In the genomic region with DNA sequence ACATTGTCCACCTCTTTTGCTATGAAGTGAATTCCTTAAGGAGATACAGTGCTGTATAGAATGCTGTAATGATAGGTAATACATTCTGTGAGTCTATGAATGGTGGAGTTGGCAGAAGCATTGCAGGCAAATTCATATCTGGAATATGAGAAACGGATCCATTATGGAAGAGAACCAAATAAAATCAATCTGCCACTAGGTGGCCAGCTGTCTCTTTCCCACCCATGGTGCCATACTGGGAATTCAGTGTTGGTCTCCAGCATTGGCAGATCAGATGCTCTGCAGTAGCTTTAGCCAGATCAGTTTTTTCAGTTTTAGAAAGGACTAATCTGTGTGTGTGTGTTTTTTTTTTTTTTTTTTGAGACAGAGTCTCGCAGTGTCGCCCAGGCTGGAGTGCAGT, we compare ENCODE assay signal across 10 cellular contexts. TPM values are rescaled to one million over a fixed set of nuclear protein-coding genes. Genes with fewer than 3 reads are reported as not detected.
DNase-seq lines count a peak whose midpoint lies in the region; ATAC-seq, FAIRE-seq and TF ChIP-seq lines count a peak whose summit lies in the region.
"Had no signal": no experiment of that assay in that cellular context is flagged by ENCODE, and none has a peak within 500 bp of the region (broad histone marks: within the 10 kb centered on the region; RNA-seq: fewer than 3 reads in every experiment).

No MANE protein-coding gene starts in this region.

- POLR2A ChIA-PET in WTC11 (lab: Charles Lee): interaction anchor here (0.7 kb wide), 1 partner anchor 1234 kb away, joined by 5 read pairs; no protein-coding TSS in a partner anchor

- TF ChIP-seq CTCF in WTC11 (IDR thresholded peaks at IDR 0.05) (no peak), lower lobe of right lung (IDR thresholded peaks at IDR 0.05) (no peak)

- CTCF ChIA-PET in WTC11 (lab: Charles Lee): interaction anchor here (0.6 to 2.3 kb wide), 17 partner anchors 9 to 593 kb away, joined by 3 to 15 read pairs (median 3); no protein-coding TSS in a partner anchor

- peak; percentile 67 for ATAC-seq in WTC11
- no peak for ATAC-seq in lower lobe of right lung
- ATAC-seq in HG03175 (IDR thresholded peaks at IDR 0.05; ENCODE audit: unreplicated experiment): no peak
- no peak for ATAC-seq in GM18517 (IDR thresholded peaks at IDR 0.05; ENCODE audit: unreplicated experiment)

- no peaks in the 10 kb centered on the region for H3K36me3 Mint-ChIP-seq in WTC11

- H3K27me3 ChIP-seq in lower lobe of right lung (ENCODE audit: low read depth): no peaks in the 10 kb centered on the region
- H3K27me3 ChIP-seq: adrenal gland, heart left ventricle had no signal

- H3K4me3 Mint-ChIP-seq in WTC11: no peak overlapping the region
- H3K4me3 Mint-ChIP-seq: activated CD4-positive, alpha-beta T cell treated with anti-CD3 and anti-CD28 coated beads, Interleukin-2, amount 10 ng/mL, durations not matched to agents 7 days and 5 days had no signal

- no peak overlapping the region for H3K4me3 ChIP-seq in lower lobe of right lung
- H3K4me3 ChIP-seq: adrenal gland, heart left ventricle had no signal

- H3K9me3 ChIP-seq in lower lobe of right lung: no peaks in the 10 kb centered on the region
- H3K9me3 ChIP-seq: adrenal gland, heart left ventricle had no signal

- H3K27ac ChIP-seq in lower lobe of right lung: no peak overlapping the region
- H3K27ac ChIP-seq: adrenal gland, heart left ventricle had no signal

- no peak for FAIRE-seq in HTR-8/SVneo (lab: Jason Lieb, UNC)

- H3K27ac Mint-ChIP-seq in WTC11: no peak overlapping the region
- H3K27ac Mint-ChIP-seq: activated CD4-positive, alpha-beta T cell treated with anti-CD3 and anti-CD28 coated beads, Interleukin-2, amount 10 ng/mL, durations not matched to agents 7 days and 5 days had no signal

- peaks cover 5% of the 10 kb centered on the region for H3K36me3 ChIP-seq in lower lobe of right lung
- H3K36me3 ChIP-seq: adrenal gland had no signal

- intact Hi-C loops in lower lobe of right lung (cut with DNase I): no loop called here

- H3K9me3 Mint-ChIP-seq in WTC11: no peaks in the 10 kb centered on the region
- H3K9me3 Mint-ChIP-seq: activated CD4-positive, alpha-beta T cell treated with anti-CD3 and anti-CD28 coated beads, Interleukin-2, amount 10 ng/mL, durations not matched to agents 7 days and 5 days had no signal

- H3K4me1 ChIP-seq in lower lobe of right lung: peaks cover 34% of the 10 kb centered on the region

- DNase-seq in EH (ENCODE audit: low read depth) (peak; percentile 18), HTR-8/SVneo (ENCODE audit: insufficient read length, low spot score) (peak; percentile 3), WTC11 (ENCODE audit: low spot score) (no peak), myocyte (ENCODE audit: low read depth) (peak; percentile 31), lower lobe of right lung (no peak)
- DNase-seq: activated CD4-positive, alpha-beta T cell treated with anti-CD3 and anti-CD28 coated beads, Interleukin-2, amount 10 ng/mL, durations not matched to agents 7 days and 5 days; adrenal gland; heart left ventricle had no signal

- H3K4me1 Mint-ChIP-seq in WTC11: peaks cover 6% of the 10 kb centered on the region

- no peaks in the 10 kb centered on the region for H3K27me3 Mint-ChIP-seq in WTC11 (ENCODE audit: low read depth)
- H3K27me3 Mint-ChIP-seq: activated CD4-positive, alpha-beta T cell treated with anti-CD3 and anti-CD28 coated beads, Interleukin-2, amount 10 ng/mL, durations not matched to agents 7 days and 5 days had no signal

TF ChIP-seq in WTC11, 78 proteins besides CTCF, POLR2A, EP300 and RAD21 (continues in another document):
- TF ChIP-seq NR1H2 (CRISPR knock-in tag; IDR thresholded peaks at IDR 0.05) (no peak), NFE2L1 (CRISPR knock-in tag; IDR thresholded peaks at IDR 0.05) (no peak), ZNF396 (CRISPR knock-in tag; IDR thresholded peaks at IDR 0.05; ENCODE audit: borderline replicate concordance) (no peak), FOXJ3 (CRISPR knock-in tag; IDR thresholded peaks at IDR 0.05; ENCODE audit: borderline replicate concordance) (no peak), ZNF219 (CRISPR knock-in tag; IDR thresholded peaks at IDR 0.05; ENCODE audit: borderline replicate concordance) (no peak), JUN (CRISPR knock-in tag; IDR thresholded peaks at IDR 0.05) (no peak)
- TF ChIP-seq, protein P1, sequence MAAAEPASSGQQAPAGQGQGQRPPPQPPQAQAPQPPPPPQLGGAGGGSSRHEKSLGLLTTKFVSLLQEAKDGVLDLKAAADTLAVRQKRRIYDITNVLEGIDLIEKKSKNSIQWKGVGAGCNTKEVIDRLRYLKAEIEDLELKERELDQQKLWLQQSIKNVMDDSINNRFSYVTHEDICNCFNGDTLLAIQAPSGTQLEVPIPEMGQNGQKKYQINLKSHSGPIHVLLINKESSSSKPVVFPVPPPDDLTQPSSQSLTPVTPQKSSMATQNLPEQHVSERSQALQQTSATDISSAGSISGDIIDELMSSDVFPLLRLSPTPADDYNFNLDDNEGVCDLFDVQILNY (CRISPR knock-in tag; IDR thresholded peaks at IDR 0.05): no peak
- TF ChIP-seq, protein P2, sequence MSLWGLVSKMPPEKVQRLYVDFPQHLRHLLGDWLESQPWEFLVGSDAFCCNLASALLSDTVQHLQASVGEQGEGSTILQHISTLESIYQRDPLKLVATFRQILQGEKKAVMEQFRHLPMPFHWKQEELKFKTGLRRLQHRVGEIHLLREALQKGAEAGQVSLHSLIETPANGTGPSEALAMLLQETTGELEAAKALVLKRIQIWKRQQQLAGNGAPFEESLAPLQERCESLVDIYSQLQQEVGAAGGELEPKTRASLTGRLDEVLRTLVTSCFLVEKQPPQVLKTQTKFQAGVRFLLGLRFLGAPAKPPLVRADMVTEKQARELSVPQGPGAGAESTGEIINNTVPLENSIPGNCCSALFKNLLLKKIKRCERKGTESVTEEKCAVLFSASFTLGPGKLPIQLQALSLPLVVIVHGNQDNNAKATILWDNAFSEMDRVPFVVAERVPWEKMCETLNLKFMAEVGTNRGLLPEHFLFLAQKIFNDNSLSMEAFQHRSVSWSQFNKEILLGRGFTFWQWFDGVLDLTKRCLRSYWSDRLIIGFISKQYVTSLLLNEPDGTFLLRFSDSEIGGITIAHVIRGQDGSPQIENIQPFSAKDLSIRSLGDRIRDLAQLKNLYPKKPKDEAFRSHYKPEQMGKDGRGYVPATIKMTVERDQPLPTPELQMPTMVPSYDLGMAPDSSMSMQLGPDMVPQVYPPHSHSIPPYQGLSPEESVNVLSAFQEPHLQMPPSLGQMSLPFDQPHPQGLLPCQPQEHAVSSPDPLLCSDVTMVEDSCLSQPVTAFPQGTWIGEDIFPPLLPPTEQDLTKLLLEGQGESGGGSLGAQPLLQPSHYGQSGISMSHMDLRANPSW (CRISPR knock-in tag; conservative IDR thresholded peaks at IDR 0.05; ENCODE audit: low read depth): no peak
- TF ChIP-seq, protein P3, sequence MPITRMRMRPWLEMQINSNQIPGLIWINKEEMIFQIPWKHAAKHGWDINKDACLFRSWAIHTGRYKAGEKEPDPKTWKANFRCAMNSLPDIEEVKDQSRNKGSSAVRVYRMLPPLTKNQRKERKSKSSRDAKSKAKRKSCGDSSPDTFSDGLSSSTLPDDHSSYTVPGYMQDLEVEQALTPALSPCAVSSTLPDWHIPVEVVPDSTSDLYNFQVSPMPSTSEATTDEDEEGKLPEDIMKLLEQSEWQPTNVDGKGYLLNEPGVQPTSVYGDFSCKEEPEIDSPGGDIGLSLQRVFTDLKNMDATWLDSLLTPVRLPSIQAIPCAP (CRISPR knock-in tag; IDR thresholded peaks at IDR 0.05): no peak
- TF ChIP-seq, protein P4, sequence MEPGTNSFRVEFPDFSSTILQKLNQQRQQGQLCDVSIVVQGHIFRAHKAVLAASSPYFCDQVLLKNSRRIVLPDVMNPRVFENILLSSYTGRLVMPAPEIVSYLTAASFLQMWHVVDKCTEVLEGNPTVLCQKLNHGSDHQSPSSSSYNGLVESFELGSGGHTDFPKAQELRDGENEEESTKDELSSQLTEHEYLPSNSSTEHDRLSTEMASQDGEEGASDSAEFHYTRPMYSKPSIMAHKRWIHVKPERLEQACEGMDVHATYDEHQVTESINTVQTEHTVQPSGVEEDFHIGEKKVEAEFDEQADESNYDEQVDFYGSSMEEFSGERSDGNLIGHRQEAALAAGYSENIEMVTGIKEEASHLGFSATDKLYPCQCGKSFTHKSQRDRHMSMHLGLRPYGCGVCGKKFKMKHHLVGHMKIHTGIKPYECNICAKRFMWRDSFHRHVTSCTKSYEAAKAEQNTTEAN (CRISPR knock-in tag; IDR thresholded peaks at IDR 0.05): no peak
- TF ChIP-seq, protein P5, sequence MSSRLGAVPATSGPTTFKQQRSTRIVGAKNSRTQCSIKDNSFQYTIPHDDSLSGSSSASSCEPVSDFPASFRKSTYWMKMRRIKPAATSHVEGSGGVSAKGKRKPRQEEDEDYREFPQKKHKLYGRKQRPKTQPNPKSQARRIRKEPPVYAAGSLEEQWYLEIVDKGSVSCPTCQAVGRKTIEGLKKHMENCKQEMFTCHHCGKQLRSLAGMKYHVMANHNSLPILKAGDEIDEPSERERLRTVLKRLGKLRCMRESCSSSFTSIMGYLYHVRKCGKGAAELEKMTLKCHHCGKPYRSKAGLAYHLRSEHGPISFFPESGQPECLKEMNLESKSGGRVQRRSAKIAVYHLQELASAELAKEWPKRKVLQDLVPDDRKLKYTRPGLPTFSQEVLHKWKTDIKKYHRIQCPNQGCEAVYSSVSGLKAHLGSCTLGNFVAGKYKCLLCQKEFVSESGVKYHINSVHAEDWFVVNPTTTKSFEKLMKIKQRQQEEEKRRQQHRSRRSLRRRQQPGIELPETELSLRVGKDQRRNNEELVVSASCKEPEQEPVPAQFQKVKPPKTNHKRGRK (CRISPR knock-in tag; IDR thresholded peaks at IDR 0.05; ENCODE audit: borderline replicate concordance): no peak
- TF ChIP-seq, protein P6, sequence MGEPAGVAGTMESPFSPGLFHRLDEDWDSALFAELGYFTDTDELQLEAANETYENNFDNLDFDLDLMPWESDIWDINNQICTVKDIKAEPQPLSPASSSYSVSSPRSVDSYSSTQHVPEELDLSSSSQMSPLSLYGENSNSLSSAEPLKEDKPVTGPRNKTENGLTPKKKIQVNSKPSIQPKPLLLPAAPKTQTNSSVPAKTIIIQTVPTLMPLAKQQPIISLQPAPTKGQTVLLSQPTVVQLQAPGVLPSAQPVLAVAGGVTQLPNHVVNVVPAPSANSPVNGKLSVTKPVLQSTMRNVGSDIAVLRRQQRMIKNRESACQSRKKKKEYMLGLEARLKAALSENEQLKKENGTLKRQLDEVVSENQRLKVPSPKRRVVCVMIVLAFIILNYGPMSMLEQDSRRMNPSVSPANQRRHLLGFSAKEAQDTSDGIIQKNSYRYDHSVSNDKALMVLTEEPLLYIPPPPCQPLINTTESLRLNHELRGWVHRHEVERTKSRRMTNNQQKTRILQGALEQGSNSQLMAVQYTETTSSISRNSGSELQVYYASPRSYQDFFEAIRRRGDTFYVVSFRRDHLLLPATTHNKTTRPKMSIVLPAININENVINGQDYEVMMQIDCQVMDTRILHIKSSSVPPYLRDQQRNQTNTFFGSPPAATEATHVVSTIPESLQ (CRISPR knock-in tag; IDR thresholded peaks at IDR 0.05): no peak

RNA-seq across cellular contexts. Expression of a gene that starts 27.6 kb away (rescaled TPM):
- total RNA-seq in WTC11 (2021) (16.7 to 20.0 TPM (median 17.9 TPM) in 3 replicates), myocyte (33.9 and 42.5 TPM in 2 replicates), lower lobe of right lung (56.7 TPM)
- 19.3 TPM for polyA plus RNA-seq in myocyte (2012)

Comparison
In these comparisons a context has a peak if more than half of its experiments do, and no peak if none do; other contexts are left out.
1. DNase-seq: peak in EH (single experiment), HTR-8/SVneo (single experiment) and myocyte (single experiment); none in WTC11 (single experiment) and lower lobe of right lung (single experiment).